ENCODE assay signal across 23 cellular contexts in the genomic region with DNA sequence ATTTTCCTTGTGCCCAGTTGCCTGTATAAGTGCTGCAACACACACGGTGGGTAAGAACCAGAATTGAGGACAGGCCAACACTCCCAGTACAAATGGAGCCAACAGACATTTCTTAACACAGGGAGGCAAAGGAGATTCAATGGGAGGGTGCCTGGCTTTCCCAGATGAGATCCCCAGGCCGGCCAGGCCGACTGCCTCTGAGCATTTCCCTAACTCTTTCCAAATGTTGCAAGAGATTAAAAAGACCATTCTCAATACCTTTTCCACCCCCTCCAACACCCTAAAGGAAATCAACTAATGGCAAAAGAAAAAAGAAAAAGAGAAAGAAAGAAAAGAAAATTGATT. TPM values are rescaled to one million over a fixed set of nuclear protein-coding genes. Genes with fewer than 3 reads are reported as not detected.
DNase-seq lines count a peak whose midpoint lies in the region; ATAC-seq and TF ChIP-seq lines count a peak whose summit lies in the region.
"Had no signal": no experiment of that assay in that cellular context is flagged by ENCODE, and none has a peak within 500 bp of the region (broad histone marks: within the 10 kb centered on the region; RNA-seq: fewer than 3 reads in every experiment).

No MANE protein-coding gene starts in this region.

- TF ChIP-seq EP300 in suprapubic skin (IDR thresholded peaks at IDR 0.05) = no peak

- H3K4me1 ChIP-seq in GM23338 (ENCODE audit: insufficient read depth) = peaks cover 43% of the 10 kb centered on the region
- H3K4me1 ChIP-seq in colonic mucosa = peaks cover 20% of the 10 kb centered on the region
- H3K4me1 ChIP-seq in mucosa of rectum (ENCODE audit: control insufficient read depth in 2 of 2, insufficient read depth in 2 of 2, low read length in 2 of 2) = peaks cover 45 to 72% of the 10 kb centered on the region in 2 donors
- H3K4me1 ChIP-seq in suprapubic skin = peaks cover 52% of the 10 kb centered on the region

- peaks cover 7% of the 10 kb centered on the region; the same call in 2 of the 3 replicates for H3K9me3 Mint-ChIP-seq in GM23338
- H3K9me3 Mint-ChIP-seq: activated B cell treated with CpG ODN at 0.5 μM for 24 hours; activated naive CD8-positive, alpha-beta T cell treated with anti-CD3 and anti-CD28 coated beads, Interleukin-2, amount 50 U/mL, for 24 hours; activated T-helper 1 cell treated with anti-CD3 and anti-CD28 coated beads, Interleukin-12 subunit alpha, Interleukin-12 subunit beta, Interleukin-2, Interleukin-4 antibody, amounts not matched to agents 30 ng/mL and 10 ng/mL and 1 ng/mL, durations not matched to agents 14 hours and 24 hours and 36 hours; dendritic cell treated with granulocyte-macrophage colony-stimulating factor and Interleukin-4, amounts not matched to agents 40 ng/mL and 50 ng/mL, for 4 days; T-helper 1 cell treated with Interleukin-12 subunit alpha and Interleukin-12 subunit beta and Interleukin-4 antibody, amounts not matched to agents 30 μg/mL and 1 μg/mL, for 36 hours had no signal

- 95% methylated on average over 3 of the region's 3 CpGs for WGBS in suprapubic skin

- H3K27me3 ChIP-seq in GM23338 (ENCODE audit: insufficient read depth) = peaks cover 100% of the 10 kb centered on the region
- H3K27me3 ChIP-seq in colonic mucosa = peaks cover 5% of the 10 kb centered on the region
- H3K27me3 ChIP-seq in mucosa of rectum (ENCODE audit: control insufficient read depth in 2 of 2, insufficient read depth in 2 of 2, low read length in 2 of 2) = peaks cover 5 to 20% of the 10 kb centered on the region in 2 donors
- peaks cover 63% of the 10 kb centered on the region for H3K27me3 ChIP-seq in suprapubic skin

- no peak for DNase-seq in GM23338 (ENCODE audit: low spot score)
- DNase-seq in colonic mucosa = no peak
- DNase-seq in suprapubic skin (ENCODE audit: low spot score in 2 of 2) = peak; percentile 63 to 72
- no peak for DNase-seq in substantia nigra (lab: John Stamatoyannopoulos, UW)
- DNase-seq in DMS 273 treated with DMSO at 0.1 percent for 48 hours (lab: John Stamatoyannopoulos, UW) = no peak
- DNase-seq: activated naive CD8-positive, alpha-beta T cell treated with anti-CD3 and anti-CD28 coated beads, Interleukin-2, amount 50 U/mL, for 24 hours; NCI-H1105 treated with DMSO at 0.1 percent for 48 hours; NCI-H524; SIG-M5 had no signal

- H3K27ac ChIP-seq in GM23338 (ENCODE audit: low read depth) (no peak overlapping the region), colonic mucosa (peak overlapping the region; percentile 94), mucosa of rectum (ENCODE audit: low read depth in 2 of 2, low read length in 2 of 2) (peak overlapping the region; percentile 96), suprapubic skin (no peak overlapping the region), substantia nigra (ENCODE audit: low read depth, low read length, poor library complexity, severe bottlenecking) (no peak overlapping the region)
- H3K27ac ChIP-seq: breast epithelium, upper lobe of left lung had no signal

- no peaks in the 10 kb centered on the region for H3K79me2 ChIP-seq in GM23338 (replicated peaks; ENCODE audit: insufficient read depth)

- peaks cover 61% of the 10 kb centered on the region for H4K20me1 ChIP-seq in GM23338 (replicated peaks; ENCODE audit: insufficient read depth)

- TF ChIP-seq CTCF in GM23338 (conservative IDR thresholded peaks at IDR 0.05; ENCODE audit: low read depth in 2 of 2) (no peak), colonic mucosa (IDR thresholded peaks at IDR 0.05) (no peak), suprapubic skin (IDR thresholded peaks at IDR 0.05) (no peak)

- no peak overlapping the region for H3K27ac Mint-ChIP-seq in GM23338
- H3K27ac Mint-ChIP-seq: activated B cell treated with CpG ODN at 0.5 μM for 24 hours; activated naive CD8-positive, alpha-beta T cell treated with anti-CD3 and anti-CD28 coated beads, Interleukin-2, amount 50 U/mL, for 24 hours; activated T-helper 1 cell treated with anti-CD3 and anti-CD28 coated beads, Interleukin-12 subunit alpha, Interleukin-12 subunit beta, Interleukin-2, Interleukin-4 antibody, amounts not matched to agents 30 ng/mL and 10 ng/mL and 1 ng/mL, durations not matched to agents 14 hours and 24 hours and 36 hours; dendritic cell treated with granulocyte-macrophage colony-stimulating factor and Interleukin-4, amounts not matched to agents 40 ng/mL and 50 ng/mL, for 4 days; naive thymus-derived CD8-positive, alpha-beta T cell; T-helper 1 cell treated with Interleukin-12 subunit alpha and Interleukin-12 subunit beta and Interleukin-4 antibody, amounts not matched to agents 30 μg/mL and 1 μg/mL, for 36 hours had no signal

- no peaks in the 10 kb centered on the region for H3K36me3 ChIP-seq in GM23338 (ENCODE audit: insufficient read depth)
- no peaks in the 10 kb centered on the region for H3K36me3 ChIP-seq in colonic mucosa
- H3K36me3 ChIP-seq in mucosa of rectum (ENCODE audit: control insufficient read depth in 2 of 2, insufficient read depth in 2 of 2, low read length in 2 of 2) = no peaks in the 10 kb centered on the region
- H3K36me3 ChIP-seq in suprapubic skin = no peaks in the 10 kb centered on the region
- H3K36me3 ChIP-seq: breast epithelium, upper lobe of left lung had no signal

- peaks cover 41% of the 10 kb centered on the region for H3F3A ChIP-seq in GM23338 (replicated peaks; ENCODE audit: low read depth)

- no peaks in the 10 kb centered on the region for H3K36me3 Mint-ChIP-seq in GM23338 (ENCODE audit: low read depth)

- H3K9me2 ChIP-seq in GM23338 (ENCODE audit: insufficient read depth) = no peaks in the 10 kb centered on the region

- H3K9me3 ChIP-seq in colonic mucosa (no peaks in the 10 kb centered on the region), mucosa of rectum (ENCODE audit: control insufficient read depth in 2 of 2, low read length in 2 of 2) (no peaks in the 10 kb centered on the region), suprapubic skin (no peaks in the 10 kb centered on the region)
- H3K9me3 ChIP-seq: breast epithelium, HAP-1, upper lobe of left lung had no signal

- no peak overlapping the region for H2AFZ ChIP-seq in GM23338

- peaks cover 100% of the 10 kb centered on the region for H3K27me3 Mint-ChIP-seq in GM23338 (ENCODE audit: insufficient read depth, low read depth, poor library complexity)

- TF ChIP-seq POLR2A in suprapubic skin (IDR thresholded peaks at IDR 0.05) = no peak

- H3K4me3 Mint-ChIP-seq in GM23338 = no peak overlapping the region
- H3K4me3 Mint-ChIP-seq: activated B cell treated with CpG ODN at 0.5 μM for 24 hours; activated naive CD8-positive, alpha-beta T cell treated with anti-CD3 and anti-CD28 coated beads, Interleukin-2, amount 50 U/mL, for 24 hours; activated T-helper 1 cell treated with anti-CD3 and anti-CD28 coated beads, Interleukin-12 subunit alpha, Interleukin-12 subunit beta, Interleukin-2, Interleukin-4 antibody, amounts not matched to agents 30 ng/mL and 10 ng/mL and 1 ng/mL, durations not matched to agents 14 hours and 24 hours and 36 hours; dendritic cell treated with granulocyte-macrophage colony-stimulating factor and Interleukin-4, amounts not matched to agents 40 ng/mL and 50 ng/mL, for 4 days; naive thymus-derived CD8-positive, alpha-beta T cell; T-helper 1 cell treated with Interleukin-12 subunit alpha and Interleukin-12 subunit beta and Interleukin-4 antibody, amounts not matched to agents 30 μg/mL and 1 μg/mL, for 36 hours had no signal

- peaks cover 30% of the 10 kb centered on the region for H3K4me1 Mint-ChIP-seq in GM23338

- H3K9ac ChIP-seq in colonic mucosa (ENCODE audit: low read depth in 2 of 2, low read length in 2 of 2) = peak overlapping the region in 1 of 2 donors; percentile 98
- peak overlapping the region in 1 of 2 donors; percentile 47 for H3K9ac ChIP-seq in mucosa of rectum (ENCODE audit: low read depth in 1 of 2, low read length in 2 of 2)

- ATAC-seq in GM23338 (no peak), HG03039 (IDR thresholded peaks at IDR 0.05; ENCODE audit: unreplicated experiment) (no peak), HG03280 (IDR thresholded peaks at IDR 0.05; ENCODE audit: unreplicated experiment) (no peak)
- ATAC-seq: activated naive CD8-positive, alpha-beta T cell treated with anti-CD3 and anti-CD28 coated beads, Interleukin-2, amount 50 U/mL, for 24 hours; naive thymus-derived CD8-positive, alpha-beta T cell had no signal

- intact Hi-C loops in colonic mucosa (cut with DNase I) = no loop called here

- H3K4me3 ChIP-seq in GM23338 (no peak overlapping the region), colonic mucosa (no peak overlapping the region), mucosa of rectum (ENCODE audit: low read length in 2 of 2) (peak overlapping the region in 1 of 2 donors; percentile 3), suprapubic skin (no peak overlapping the region)
- H3K4me3 ChIP-seq: breast epithelium, HAP-1, upper lobe of left lung had no signal

- H3K4me2 ChIP-seq in GM23338 = no peak overlapping the region

RNA-seq across cellular contexts. Expression of a gene that starts 3.9 kb away (rescaled TPM):
- total RNA-seq in GM23338 (2014; rRNA removed; shearing (Covaris generic)) = not detected in 2 replicates
- not detected in 2 replicates for polyA plus RNA-seq in GM23338 (2016; fragmentation: Nextera tagmentation; extraction: Ambion mirVana)
- total RNA-seq in colonic mucosa (1 to 10 TPM; 2.9 to 3.7 TPM), suprapubic skin (1 to 10 TPM in 1 of 4 donors, under 1 TPM in 2, not detected in 1; 0.34 to 1.2 (median 0.95) TPM)
- total RNA-seq: activated B cell treated with CpG ODN at 0.5 μM for 24 hours; activated T-helper 1 cell treated with anti-CD3 and anti-CD28 coated beads, Interleukin-12 subunit alpha, Interleukin-12 subunit beta, Interleukin-2, Interleukin-4 antibody, amounts not matched to agents 30 ng/mL and 10 ng/mL and 1 ng/mL, durations not matched to agents 14 hours and 24 hours and 36 hours; frontal cortex; HT1080; liver; naive thymus-derived CD8-positive, alpha-beta T cell; upper lobe of left lung had no signal
- polyA plus RNA-seq: liver; naive thymus-derived CD8-positive, alpha-beta T cell had no signal

RNA-seq across cellular contexts. Expression of a gene that starts 7.0 kb away (rescaled TPM):
- not detected in 2 replicates for total RNA-seq in GM23338 (2014; rRNA removed; shearing (Covaris generic))
- polyA plus RNA-seq in GM23338 (2016; fragmentation: Nextera tagmentation; extraction: Ambion mirVana) = not detected in 2 replicates
- 10 to 100 TPM; 25.4 to 26.0 TPM for total RNA-seq in colonic mucosa
- total RNA-seq in suprapubic skin = 1 to 10 TPM; 4.7 to 8.9 (median 6.0) TPM
- total RNA-seq: activated T-helper 1 cell treated with anti-CD3 and anti-CD28 coated beads, Interleukin-12 subunit alpha, Interleukin-12 subunit beta, Interleukin-2, Interleukin-4 antibody, amounts not matched to agents 30 ng/mL and 10 ng/mL and 1 ng/mL, durations not matched to agents 14 hours and 24 hours and 36 hours; frontal cortex; naive thymus-derived CD8-positive, alpha-beta T cell had no signal

RNA-seq across cellular contexts. Expression of a gene that starts 15.8 kb away (rescaled TPM):
- not detected in 2 replicates for total RNA-seq in GM23338 (2014; rRNA removed; shearing (Covaris generic))
- polyA plus RNA-seq in GM23338 (2016; fragmentation: Nextera tagmentation; extraction: Ambion mirVana) = not detected in 2 replicates
- total RNA-seq in colonic mucosa (10 to 100 TPM; 19.5 to 22.1 TPM), suprapubic skin (10 to 100 TPM; 26.7 to 64.8 (median 48.7) TPM)
- total RNA-seq: activated B cell treated with CpG ODN at 0.5 μM for 24 hours; activated T-helper 1 cell treated with anti-CD3 and anti-CD28 coated beads, Interleukin-12 subunit alpha, Interleukin-12 subunit beta, Interleukin-2, Interleukin-4 antibody, amounts not matched to agents 30 ng/mL and 10 ng/mL and 1 ng/mL, durations not matched to agents 14 hours and 24 hours and 36 hours; frontal cortex; naive thymus-derived CD8-positive, alpha-beta T cell had no signal

RNA-seq across cellular contexts. Expression of a gene that starts 18.7 kb away (rescaled TPM):
- total RNA-seq in GM23338 (2014; rRNA removed; shearing (Covaris generic)) = not detected in 2 replicates
- polyA plus RNA-seq in GM23338 (2016; fragmentation: Nextera tagmentation; extraction: Ambion mirVana) = not detected in 2 replicates
- total RNA-seq in colonic mucosa (10 to 100 TPM; 22.7 to 33.8 TPM), suprapubic skin (under 1 TPM in 1 of 4 donors, not detected in 3; 0.17 TPM)
- total RNA-seq: activated B cell treated with CpG ODN at 0.5 μM for 24 hours; activated T-helper 1 cell treated with anti-CD3 and anti-CD28 coated beads, Interleukin-12 subunit alpha, Interleukin-12 subunit beta, Interleukin-2, Interleukin-4 antibody, amounts not matched to agents 30 ng/mL and 10 ng/mL and 1 ng/mL, durations not matched to agents 14 hours and 24 hours and 36 hours; frontal cortex; liver; naive thymus-derived CD8-positive, alpha-beta T cell; upper lobe of left lung had no signal
- polyA plus RNA-seq: naive thymus-derived CD8-positive, alpha-beta T cell had no signal

RNA-seq across cellular contexts. Expression of a gene that starts 24.7 kb away (rescaled TPM):
- total RNA-seq in GM23338 (2014; rRNA removed; shearing (Covaris generic)) = not detected in 2 replicates
- polyA plus RNA-seq in GM23338 (2016; fragmentation: Nextera tagmentation; extraction: Ambion mirVana) = 0.24 TPM in 1 of 2 replicates, not detected in the other
- total RNA-seq in colonic mucosa (10 to 100 TPM; 21.9 to 24.4 TPM), suprapubic skin (10 to 100 TPM; 14.8 to 23.6 (median 17.5) TPM)
- total RNA-seq: activated B cell treated with CpG ODN at 0.5 μM for 24 hours; activated T-helper 1 cell treated with anti-CD3 and anti-CD28 coated beads, Interleukin-12 subunit alpha, Interleukin-12 subunit beta, Interleukin-2, Interleukin-4 antibody, amounts not matched to agents 30 ng/mL and 10 ng/mL and 1 ng/mL, durations not matched to agents 14 hours and 24 hours and 36 hours; frontal cortex; HT1080; naive thymus-derived CD8-positive, alpha-beta T cell had no signal
- polyA plus RNA-seq: liver; naive thymus-derived CD8-positive, alpha-beta T cell had no signal

Comparison
In these comparisons a context has a peak if more than half of its experiments do, and no peak if none do; other contexts are left out.
1. DNase-seq: peak in suprapubic skin (2 of 2); none in GM23338 (single experiment), colonic mucosa (single experiment), substantia nigra (0 of 49) and DMS 273 treated with DMSO at 0.1 percent for 48 hours (single experiment).
2. H3K27ac ChIP-seq: peak in colonic mucosa (single experiment) and mucosa of rectum (2 of 2); none in GM23338 (single experiment), suprapubic skin (single experiment) and substantia nigra (single experiment).
3. RNA of a gene that starts 15.8 kb away (total RNA-seq): 26.7 to 64.8 TPM in suprapubic skin and 19.5 to 22.1 TPM in colonic mucosa; not detected in GM23338; every median in the first group is over 10 times any median in the second.